1 cellular context compared by ENCODE assay signal in genomic region chr3:7285502-7285901, GRCh38.
TF ChIP-seq lines count a peak whose summit lies in the region.

No MANE protein-coding gene starts in this region.

TF ChIP-seq in endothelial cell of umbilical vein, 7 proteins besides CTCF, POLR2A, EP300 and RAD21:
- TF ChIP-seq POLR2AphosphoS5 (IDR thresholded peaks at IDR 0.05; ENCODE audit: insufficient read depth, low read depth, low read length), result no peak
- no peak for TF ChIP-seq MAX (IDR thresholded peaks at IDR 0.05; ENCODE audit: insufficient read depth, insufficient read length)
- no peak for TF ChIP-seq EZH2 (IDR thresholded peaks at IDR 0.05; ENCODE audit: borderline replicate concordance, low read depth, low read length, severe bottlenecking)
- no peak for TF ChIP-seq MYC (IDR thresholded peaks at IDR 0.05; ENCODE audit: low read depth, low read length)
- TF ChIP-seq FOS (IDR thresholded peaks at IDR 0.05; ENCODE audit: borderline replicate concordance, insufficient read depth, low read length), result no peak
- TF ChIP-seq JUN (IDR thresholded peaks at IDR 0.05; ENCODE audit: borderline replicate concordance, insufficient read depth, insufficient read length, low read depth), result no peak
- no peak for TF ChIP-seq GATA2 (IDR thresholded peaks at IDR 0.05; ENCODE audit: insufficient read depth, insufficient read length, low read depth, low read length)
